ENCODE assay signal across 18 cellular contexts in the genomic region with DNA sequence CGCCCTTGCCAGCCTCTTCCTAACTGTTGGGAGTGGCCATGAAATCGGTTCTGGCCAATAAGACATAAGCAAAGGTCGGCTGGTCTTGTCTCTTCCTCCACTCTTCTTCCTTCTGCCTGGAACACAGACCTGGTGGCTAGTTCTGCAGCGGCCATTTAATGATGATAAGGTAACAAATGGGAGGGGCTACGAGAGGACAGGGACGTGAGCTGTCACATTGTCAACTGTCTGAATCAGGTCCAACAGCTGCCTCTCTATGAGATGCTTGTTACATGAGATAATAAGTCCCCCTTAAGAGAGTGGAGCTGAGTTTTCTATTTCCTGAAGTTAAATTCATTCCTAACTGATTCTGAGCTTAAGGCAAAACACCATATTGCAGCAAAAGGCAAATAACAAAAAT. TPM values are rescaled to one million over a fixed set of nuclear protein-coding genes. Genes with fewer than 3 reads are reported as not detected.
DNase-seq lines count a peak whose midpoint lies in the region; ATAC-seq lines count a peak whose summit lies in the region.
"Had no signal": no experiment of that assay in that cellular context is flagged by ENCODE, and none has a peak within 500 bp of the region (broad histone marks: within the 10 kb centered on the region; RNA-seq: fewer than 3 reads in every experiment).

No MANE protein-coding gene starts in this region.

- DNase-seq in EH (ENCODE audit: low read depth) (peak; percentile 34), LHCN-M2 (ENCODE audit: low read depth) (peak; percentile 15), RPMI8226 (peak; percentile 30), left ventricle myocardium superior (no peak), ureter (ENCODE audit: low spot score) (no peak)
- DNase-seq: activated CD4-positive, alpha-beta T cell treated with anti-CD3 and anti-CD28 coated beads for 36 hours; activated CD8-positive, alpha-beta memory T cell treated with anti-CD3 and anti-CD28 coated beads, Interleukin-2, amount 10 ng/mL, durations not matched to agents 7 days and 5 days; CD4-positive, alpha-beta T cell; dermis blood vessel endothelial cell; DMS79 treated with DMSO at 0.1 percent for 48 hours; foreskin keratinocyte; NCI-H1417 treated with DMSO at 0.1 percent for 48 hours; NCI-H345; stimulated activated naive CD8-positive, alpha-beta T cell treated with anti-CD3 and anti-CD28 coated beads, Interleukin-15, Interleukin-2, amounts not matched to agents 100 U/mL and 50 U/mL, for 24 hours; upper lobe of left lung had no signal

- ATAC-seq in left ventricle myocardium superior, result peak; percentile 73
- no peak for ATAC-seq in HG03521 (IDR thresholded peaks at IDR 0.05; ENCODE audit: unreplicated experiment)
- no peak for ATAC-seq in GM21619 (IDR thresholded peaks at IDR 0.05; ENCODE audit: unreplicated experiment)
- ATAC-seq in HG03460 (IDR thresholded peaks at IDR 0.05; ENCODE audit: unreplicated experiment), result no peak
- ATAC-seq: activated CD4-positive, alpha-beta T cell treated with anti-CD3 and anti-CD28 coated beads for 36 hours; foreskin keratinocyte; stimulated activated naive CD8-positive, alpha-beta T cell treated with anti-CD3 and anti-CD28 coated beads, Interleukin-15, Interleukin-2, amounts not matched to agents 100 U/mL and 50 U/mL, for 24 hours had no signal

- intact Hi-C loops in left ventricle myocardium superior (cut with micrococcal nuclease), result no loop called here

RNA-seq across cellular contexts. Expression of a gene that starts 12.5 kb away (rescaled TPM):
- 4.7 and 5.5 TPM in 2 replicates for total RNA-seq in LHCN-M2 (2014; rRNA removed)
- polyA plus RNA-seq in LHCN-M2 (2012), result 4.4 TPM
- total RNA-seq in left ventricle myocardium superior, result 19.4 TPM
- total RNA-seq in ureter, result 12.9 TPM

RNA-seq across cellular contexts. Expression of a gene that starts 45.2 kb away (rescaled TPM):
- total RNA-seq in LHCN-M2 (2014; rRNA removed) (1.2 and 2.2 TPM in 2 replicates), left ventricle myocardium superior (10.0 TPM), ureter (23.5 TPM)
- 0.63 TPM for polyA plus RNA-seq in LHCN-M2 (2012)

Comparison
In these comparisons a context has a peak if more than half of its experiments do, and no peak if none do; other contexts are left out.
1. DNase-seq: peak in EH (single experiment), LHCN-M2 (single experiment) and RPMI8226 (single experiment); none in left ventricle myocardium superior (single experiment) and ureter (single experiment).